1 cellular context compared by ENCODE assay signal in genomic region chr17:78929908-78930775, GRCh38.
TF ChIP-seq lines count a peak whose summit lies in the region.

No MANE protein-coding gene starts in this region.

TF ChIP-seq in H1, 55 proteins besides CTCF, POLR2A, EP300 and RAD21 (continued from another document):
- TF ChIP-seq RXRA (IDR thresholded peaks at IDR 0.05; ENCODE audit: insufficient read depth, low read depth, low read length) (no peak), POLR2AphosphoS5 (IDR thresholded peaks at IDR 0.05; ENCODE audit: low read depth, low read length) (no peak), MAFK (IDR thresholded peaks at IDR 0.05; ENCODE audit: low read depth, low read length) (no peak)
